ENCODE assay signal across 2 cellular contexts in genomic region chr18:63890950-63891304, GRCh38.
TF ChIP-seq lines count a peak whose summit lies in the region.

No MANE protein-coding gene starts in this region.

TF ChIP-seq in liver, 16 proteins besides CTCF, POLR2A, EP300 and RAD21 (continued from another document):
- TF ChIP-seq, protein P1, sequence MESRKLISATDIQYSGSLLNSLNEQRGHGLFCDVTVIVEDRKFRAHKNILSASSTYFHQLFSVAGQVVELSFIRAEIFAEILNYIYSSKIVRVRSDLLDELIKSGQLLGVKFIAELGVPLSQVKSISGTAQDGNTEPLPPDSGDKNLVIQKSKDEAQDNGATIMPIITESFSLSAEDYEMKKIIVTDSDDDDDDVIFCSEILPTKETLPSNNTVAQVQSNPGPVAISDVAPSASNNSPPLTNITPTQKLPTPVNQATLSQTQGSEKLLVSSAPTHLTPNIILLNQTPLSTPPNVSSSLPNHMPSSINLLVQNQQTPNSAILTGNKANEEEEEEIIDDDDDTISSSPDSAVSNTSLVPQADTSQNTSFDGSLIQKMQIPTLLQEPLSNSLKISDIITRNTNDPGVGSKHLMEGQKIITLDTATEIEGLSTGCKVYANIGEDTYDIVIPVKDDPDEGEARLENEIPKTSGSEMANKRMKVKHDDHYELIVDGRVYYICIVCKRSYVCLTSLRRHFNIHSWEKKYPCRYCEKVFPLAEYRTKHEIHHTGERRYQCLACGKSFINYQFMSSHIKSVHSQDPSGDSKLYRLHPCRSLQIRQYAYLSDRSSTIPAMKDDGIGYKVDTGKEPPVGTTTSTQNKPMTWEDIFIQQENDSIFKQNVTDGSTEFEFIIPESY (IDR thresholded peaks at IDR 0.05) = no peak
- TF ChIP-seq ATF3 (IDR thresholded peaks at IDR 0.05) (no peak), HNF4A (conservative IDR thresholded peaks at IDR 0.05) (no peak), YY1 (IDR thresholded peaks at IDR 0.05) (no peak), GABPA (IDR thresholded peaks at IDR 0.05 in 1 of 2, conservative IDR thresholded peaks at IDR 0.05 in 1 of 2) (no peak), FOXA1 (IDR thresholded peaks at IDR 0.05) (no peak), SP1 (IDR thresholded peaks at IDR 0.05) (no peak), NR2F2 (IDR thresholded peaks at IDR 0.05) (no peak), HNF4G (IDR thresholded peaks at IDR 0.05) (no peak)

TF ChIP-seq in GM23338, 12 proteins besides CTCF, POLR2A, EP300 and RAD21 (continued from another document):
- TF ChIP-seq, protein P2, sequence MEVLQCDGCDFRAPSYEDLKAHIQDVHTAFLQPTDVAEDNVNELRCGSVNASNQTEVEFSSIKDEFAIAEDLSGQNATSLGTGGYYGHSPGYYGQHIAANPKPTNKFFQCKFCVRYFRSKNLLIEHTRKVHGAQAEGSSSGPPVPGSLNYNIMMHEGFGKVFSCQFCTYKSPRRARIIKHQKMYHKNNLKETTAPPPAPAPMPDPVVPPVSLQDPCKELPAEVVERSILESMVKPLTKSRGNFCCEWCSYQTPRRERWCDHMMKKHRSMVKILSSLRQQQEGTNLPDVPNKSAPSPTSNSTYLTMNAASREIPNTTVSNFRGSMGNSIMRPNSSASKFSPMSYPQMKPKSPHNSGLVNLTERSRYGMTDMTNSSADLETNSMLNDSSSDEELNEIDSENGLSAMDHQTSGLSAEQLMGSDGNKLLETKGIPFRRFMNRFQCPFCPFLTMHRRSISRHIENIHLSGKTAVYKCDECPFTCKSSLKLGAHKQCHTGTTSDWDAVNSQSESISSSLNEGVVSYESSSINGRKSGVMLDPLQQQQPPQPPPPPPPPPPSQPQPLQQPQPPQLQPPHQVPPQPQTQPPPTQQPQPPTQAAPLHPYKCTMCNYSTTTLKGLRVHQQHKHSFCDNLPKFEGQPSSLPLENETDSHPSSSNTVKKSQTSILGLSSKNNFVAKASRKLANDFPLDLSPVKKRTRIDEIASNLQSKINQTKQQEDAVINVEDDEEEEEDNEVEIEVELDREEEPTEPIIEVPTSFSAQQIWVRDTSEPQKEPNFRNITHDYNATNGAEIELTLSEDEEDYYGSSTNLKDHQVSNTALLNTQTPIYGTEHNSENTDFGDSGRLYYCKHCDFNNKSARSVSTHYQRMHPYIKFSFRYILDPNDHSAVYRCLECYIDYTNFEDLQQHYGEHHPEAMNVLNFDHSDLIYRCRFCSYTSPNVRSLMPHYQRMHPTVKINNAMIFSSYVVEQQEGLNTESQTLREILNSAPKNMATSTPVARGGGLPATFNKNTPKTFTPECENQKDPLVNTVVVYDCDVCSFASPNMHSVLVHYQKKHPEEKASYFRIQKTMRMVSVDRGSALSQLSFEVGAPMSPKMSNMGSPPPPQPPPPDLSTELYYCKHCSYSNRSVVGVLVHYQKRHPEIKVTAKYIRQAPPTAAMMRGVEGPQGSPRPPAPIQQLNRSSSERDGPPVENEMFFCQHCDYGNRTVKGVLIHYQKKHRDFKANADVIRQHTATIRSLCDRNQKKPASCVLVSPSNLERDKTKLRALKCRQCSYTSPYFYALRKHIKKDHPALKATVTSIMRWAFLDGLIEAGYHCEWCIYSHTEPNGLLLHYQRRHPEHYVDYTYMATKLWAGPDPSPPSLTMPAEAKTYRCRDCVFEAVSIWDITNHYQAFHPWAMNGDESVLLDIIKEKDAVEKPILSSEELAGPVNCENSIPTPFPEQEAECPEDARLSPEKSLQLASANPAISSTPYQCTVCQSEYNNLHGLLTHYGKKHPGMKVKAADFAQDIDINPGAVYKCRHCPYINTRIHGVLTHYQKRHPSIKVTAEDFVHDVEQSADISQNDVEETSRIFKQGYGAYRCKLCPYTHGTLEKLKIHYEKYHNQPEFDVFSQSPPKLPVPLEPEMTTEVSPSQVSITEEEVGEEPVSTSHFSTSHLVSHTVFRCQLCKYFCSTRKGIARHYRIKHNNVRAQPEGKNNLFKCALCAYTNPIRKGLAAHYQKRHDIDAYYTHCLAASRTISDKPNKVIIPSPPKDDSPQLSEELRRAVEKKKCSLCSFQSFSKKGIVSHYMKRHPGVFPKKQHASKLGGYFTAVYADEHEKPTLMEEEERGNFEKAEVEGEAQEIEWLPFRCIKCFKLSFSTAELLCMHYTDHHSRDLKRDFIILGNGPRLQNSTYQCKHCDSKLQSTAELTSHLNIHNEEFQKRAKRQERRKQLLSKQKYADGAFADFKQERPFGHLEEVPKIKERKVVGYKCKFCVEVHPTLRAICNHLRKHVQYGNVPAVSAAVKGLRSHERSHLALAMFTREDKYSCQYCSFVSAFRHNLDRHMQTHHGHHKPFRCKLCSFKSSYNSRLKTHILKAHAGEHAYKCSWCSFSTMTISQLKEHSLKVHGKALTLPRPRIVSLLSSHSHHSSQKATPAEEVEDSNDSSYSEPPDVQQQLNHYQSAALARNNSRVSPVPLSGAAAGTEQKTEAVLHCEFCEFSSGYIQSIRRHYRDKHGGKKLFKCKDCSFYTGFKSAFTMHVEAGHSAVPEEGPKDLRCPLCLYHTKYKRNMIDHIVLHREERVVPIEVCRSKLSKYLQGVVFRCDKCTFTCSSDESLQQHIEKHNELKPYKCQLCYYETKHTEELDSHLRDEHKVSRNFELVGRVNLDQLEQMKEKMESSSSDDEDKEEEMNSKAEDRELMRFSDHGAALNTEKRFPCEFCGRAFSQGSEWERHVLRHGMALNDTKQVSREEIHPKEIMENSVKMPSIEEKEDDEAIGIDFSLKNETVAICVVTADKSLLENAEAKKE (CRISPR knock-in tag; IDR thresholded peaks at IDR 0.05) = no peak
- TF ChIP-seq ZNF331 (CRISPR knock-in tag; IDR thresholded peaks at IDR 0.05; ENCODE audit: low read depth) (no peak), POLR2AphosphoS5 (IDR thresholded peaks at IDR 0.05; ENCODE audit: low read depth) (no peak)
TF ChIP-seq in GM23338: peak in this region for 0.
